In the genomic region with DNA sequence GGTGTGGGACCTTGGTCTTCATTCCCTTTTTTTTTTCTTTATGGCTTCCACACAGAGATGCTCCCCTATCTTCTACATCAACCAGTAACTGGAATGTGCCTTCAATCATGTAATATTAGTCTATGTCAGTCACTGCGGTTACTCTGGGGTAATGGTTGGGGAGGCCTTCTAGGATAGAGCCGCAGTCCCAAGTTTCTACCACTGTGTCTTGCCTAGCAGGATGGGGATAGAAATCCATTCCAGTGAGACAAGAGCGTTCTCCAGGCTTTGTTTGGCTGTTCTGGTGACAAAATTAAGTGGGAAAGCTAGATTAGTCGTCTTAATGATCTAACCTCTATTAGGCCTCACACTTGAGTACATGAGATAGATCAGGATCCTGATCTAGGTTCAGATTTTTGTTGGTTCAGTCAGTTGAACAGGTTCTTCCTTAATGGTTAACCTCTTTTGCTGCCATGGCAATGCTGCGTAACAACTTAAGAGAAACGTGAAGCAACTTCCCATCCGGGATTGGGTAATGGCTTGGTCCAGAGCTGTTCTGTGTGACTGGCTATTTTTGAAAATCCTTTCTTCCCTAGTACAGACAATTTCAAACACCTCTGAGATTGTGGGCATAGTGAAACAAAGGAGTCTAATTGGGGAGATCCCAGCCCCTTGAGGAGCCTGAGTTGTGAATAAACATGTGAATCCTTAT, we compare ENCODE assay signal across 14 cellular contexts. TPM values are rescaled to one million over a fixed set of nuclear protein-coding genes. Genes with fewer than 3 reads are reported as not detected.
DNase-seq lines count a peak whose midpoint lies in the region; ATAC-seq and TF ChIP-seq lines count a peak whose summit lies in the region.
"Had no signal": no experiment of that assay in that cellular context is flagged by ENCODE, and none has a peak within 500 bp of the region (broad histone marks: within the 10 kb centered on the region; RNA-seq: fewer than 3 reads in every experiment).

No MANE protein-coding gene starts in this region.

- H3K14ac ChIP-seq in mesenchymal stem cell (ENCODE audit: low read length in 2 of 2) = no peak overlapping the region

- H3K9ac ChIP-seq in mesenchymal stem cell (ENCODE audit: low read length) = peak overlapping the region; percentile 26
- H3K9ac ChIP-seq: KMS-11 had no signal

- H3K4me3 ChIP-seq in left ventricle myocardium inferior (no peak overlapping the region), choroid plexus epithelial cell (ENCODE audit: low read depth, low read length) (no peak overlapping the region), mesenchymal stem cell (ENCODE audit: insufficient read depth in 1 of 2, low read depth in 1 of 2, low read length in 2 of 2) (no peak overlapping the region)

- H2AK5ac ChIP-seq in mesenchymal stem cell (ENCODE audit: low read length, severe bottlenecking) = no peak overlapping the region

- no peak overlapping the region for H3K4ac ChIP-seq in mesenchymal stem cell (ENCODE audit: low read depth in 1 of 2, low read length in 2 of 2)

- no peak overlapping the region for H3K23ac ChIP-seq in mesenchymal stem cell (ENCODE audit: low read length in 2 of 2)

- no peak overlapping the region for H2BK5ac ChIP-seq in mesenchymal stem cell (ENCODE audit: low read depth, low read length, poor library complexity, severe bottlenecking)

- no peak for TF ChIP-seq CTCF in left ventricle myocardium inferior (IDR thresholded peaks at IDR 0.05; ENCODE audit: borderline replicate concordance)
- no peak for TF ChIP-seq CTCF in choroid plexus epithelial cell (conservative IDR thresholded peaks at IDR 0.05; ENCODE audit: low read depth, low read length)

- no peak overlapping the region for H2BK15ac ChIP-seq in mesenchymal stem cell (ENCODE audit: low read depth, poor library complexity, severe bottlenecking)

- no peaks in the 10 kb centered on the region for H3K9me3 ChIP-seq in left ventricle myocardium inferior (replicated peaks)
- H3K9me3 ChIP-seq in mesenchymal stem cell (ENCODE audit: control insufficient read depth, low read length) = no peaks in the 10 kb centered on the region

- no peak overlapping the region for H4K8ac ChIP-seq in mesenchymal stem cell (ENCODE audit: low read length)

- H3K36me3 ChIP-seq in left ventricle myocardium inferior (peaks cover 94% of the 10 kb centered on the region), mesenchymal stem cell (ENCODE audit: control insufficient read depth in 1 of 2, insufficient read depth in 2 of 2, low read depth in 1 of 2, low read length in 2 of 2) (peaks cover 32 to 94% of the 10 kb centered on the region in 2 experiments)

- ATAC-seq in Right ventricle myocardium inferior (peak; percentile 40), GM18498 (IDR thresholded peaks at IDR 0.05; ENCODE audit: unreplicated experiment) (no peak), GM18502 (IDR thresholded peaks at IDR 0.05; ENCODE audit: poor library complexity, unreplicated experiment) (no peak)

- DNase-seq in Right ventricle myocardium inferior (ENCODE audit: missing footprints) (no peak), left ventricle myocardium inferior (no peak), choroid plexus epithelial cell (ENCODE audit: low read depth) (peak; percentile 41), mesenchymal stem cell (peak; percentile 61), GM19238 (ENCODE audit: insufficient read length, low spot score) (no peak)
- DNase-seq in effector CD8-positive, alpha-beta T cell (lab: John Stamatoyannopoulos, UW) = no peak
- DNase-seq: activated CD4-positive, CD25-positive, alpha-beta regulatory T cell; activated gamma-delta T cell treated with Interleukin-2 at 50 U/mL for 16 hours; cortex of kidney; midbrain; NCI-H446 treated with DMSO at 0.1 percent for 48 hours had no signal

- H3K27me3 ChIP-seq in left ventricle myocardium inferior (ENCODE audit: low read depth) (no peaks in the 10 kb centered on the region), mesenchymal stem cell (ENCODE audit: control insufficient read depth in 1 of 2, insufficient read depth in 1 of 2, low read length in 2 of 2) (no peaks in the 10 kb centered on the region)

- H3K4me1 ChIP-seq in left ventricle myocardium inferior (peaks cover 6% of the 10 kb centered on the region), mesenchymal stem cell (ENCODE audit: control insufficient read depth, insufficient read depth, low read depth, low read length) (peaks cover 2% of the 10 kb centered on the region)

- 100% methylated on average over 3 of the region's 7 CpGs for WGBS in mesenchymal stem cell

- no peak overlapping the region for H3K18ac ChIP-seq in mesenchymal stem cell (ENCODE audit: low read depth in 1 of 2, low read length in 2 of 2)

- no peak overlapping the region for H2BK120ac ChIP-seq in mesenchymal stem cell (ENCODE audit: low read depth, low read length)

- H3K79me1 ChIP-seq in mesenchymal stem cell (replicated peaks; ENCODE audit: low read length, poor library complexity, severe bottlenecking) = peaks cover 9% of the 10 kb centered on the region

- intact Hi-C loops in Right ventricle myocardium inferior (cut with DNase I) = no loop called here
- intact Hi-C loops in left ventricle myocardium inferior (cut with micrococcal nuclease) = no loop called here

- no peak overlapping the region for H4K91ac ChIP-seq in mesenchymal stem cell (ENCODE audit: low read length)

- H3K27ac ChIP-seq in left ventricle myocardium inferior (replicated peaks) = no peak overlapping the region
- H3K27ac ChIP-seq in mesenchymal stem cell (ENCODE audit: low read length, poor library complexity, severe bottlenecking) = no peak overlapping the region
- H3K27ac ChIP-seq: KMS-11 had no signal

- H2BK12ac ChIP-seq in mesenchymal stem cell (ENCODE audit: low read length in 2 of 2) = no peak overlapping the region

- no peak overlapping the region for H3K4me2 ChIP-seq in mesenchymal stem cell (ENCODE audit: low read length, poor library complexity, severe bottlenecking)
- H3K4me2 ChIP-seq: KMS-11 had no signal

- no peak overlapping the region for H2AFZ ChIP-seq in mesenchymal stem cell (ENCODE audit: low read depth, low read length)

RNA-seq across cellular contexts. Expression of gene MSL1, which starts 8.7 kb away (rescaled TPM):
- 51.4 TPM for total RNA-seq in Right ventricle myocardium inferior
- 39.8 TPM for total RNA-seq in left ventricle myocardium inferior
- polyA plus RNA-seq in mesenchymal stem cell (2013, experiment 1 of 2) = 67.5 TPM
- 66.9 TPM for polyA plus RNA-seq in mesenchymal stem cell (2013, experiment 2 of 2)

RNA-seq across cellular contexts. Expression of gene CASC3, which starts 9.8 kb away (rescaled TPM):
- total RNA-seq in Right ventricle myocardium inferior = 49.1 TPM
- 44.0 TPM for total RNA-seq in left ventricle myocardium inferior
- polyA plus RNA-seq in mesenchymal stem cell (2013, experiment 1 of 2) = 35.8 TPM
- 33.7 TPM for polyA plus RNA-seq in mesenchymal stem cell (2013, experiment 2 of 2)

RNA-seq across cellular contexts. Expression of gene NR1D1, which starts 30.1 kb away (rescaled TPM):
- 24.9 TPM for total RNA-seq in Right ventricle myocardium inferior
- 19.1 TPM for total RNA-seq in left ventricle myocardium inferior
- polyA plus RNA-seq in mesenchymal stem cell (2013, experiment 1 of 2) = 6.1 TPM
- polyA plus RNA-seq in mesenchymal stem cell (2013, experiment 2 of 2) = 5.5 TPM

RNA-seq across cellular contexts. Expression of gene RAPGEFL1, which starts 46.8 kb away (rescaled TPM):
- 2.1 TPM for total RNA-seq in Right ventricle myocardium inferior
- 3.7 TPM for total RNA-seq in left ventricle myocardium inferior
- 1.5 TPM for polyA plus RNA-seq in mesenchymal stem cell (2013, experiment 1 of 2)
- 1.4 TPM for polyA plus RNA-seq in mesenchymal stem cell (2013, experiment 2 of 2)

Comparison
In these comparisons a context has a peak if more than half of its experiments do, and no peak if none do; other contexts are left out.
1. DNase-seq: peak in choroid plexus epithelial cell (single experiment) and mesenchymal stem cell (single experiment); none in Right ventricle myocardium inferior (single experiment), left ventricle myocardium inferior (single experiment), effector CD8-positive, alpha-beta T cell (single experiment) and GM19238 (single experiment).